13 cellular contexts compared by ENCODE assay signal in genomic region chr17:2414665-2415064, GRCh38. TPM values are rescaled to one million over a fixed set of nuclear protein-coding genes. Genes with fewer than 3 reads are reported as not detected.
DNase-seq lines count a peak whose midpoint lies in the region; ATAC-seq and TF ChIP-seq lines count a peak whose summit lies in the region.
"Had no signal": no experiment of that assay in that cellular context is flagged by ENCODE, and none has a peak within 500 bp of the region (broad histone marks: within the 10 kb centered on the region; RNA-seq: fewer than 3 reads in every experiment).

No MANE protein-coding gene starts in this region.

- no peak for ATAC-seq in activated CD8-positive, alpha-beta memory T cell treated with anti-CD3 and anti-CD28 coated beads, Interleukin-2, amount 10 ng/mL, durations not matched to agents 7 days and 5 days
- no peak for ATAC-seq in T-helper 17 cell
- ATAC-seq in GM19397 (IDR thresholded peaks at IDR 0.05; ENCODE audit: unreplicated experiment) = no peak
- ATAC-seq: GM23338 had no signal

- peak overlapping the region in 1 of 2 donors; percentile 41 for H3K27ac ChIP-seq in coronary artery
- H3K27ac ChIP-seq: 22Rv1 had no signal

- no peaks in the 10 kb centered on the region for H3K9me3 Mint-ChIP-seq in activated CD8-positive, alpha-beta memory T cell treated with anti-CD3 and anti-CD28 coated beads, Interleukin-2, amount 10 ng/mL, durations not matched to agents 7 days and 5 days (ENCODE audit: low read depth)
- no peaks in the 10 kb centered on the region for H3K9me3 Mint-ChIP-seq in endothelial cell (ENCODE audit: unreplicated experiment)
- H3K9me3 Mint-ChIP-seq: GM23338 had no signal

- H3K9me3 ChIP-seq in T-helper 17 cell (ENCODE audit: control insufficient read depth, low read length, poor library complexity, severe bottlenecking) = no peaks in the 10 kb centered on the region

- peaks cover 5% of the 10 kb centered on the region for H3K4me1 Mint-ChIP-seq in activated CD8-positive, alpha-beta memory T cell treated with anti-CD3 and anti-CD28 coated beads, Interleukin-2, amount 10 ng/mL, durations not matched to agents 7 days and 5 days
- H3K4me1 Mint-ChIP-seq in T-helper 17 cell (peaks cover 2% of the 10 kb centered on the region), endothelial cell (ENCODE audit: unreplicated experiment) (no peaks in the 10 kb centered on the region)

- no peaks in the 10 kb centered on the region for H3K27me3 Mint-ChIP-seq in activated CD8-positive, alpha-beta memory T cell treated with anti-CD3 and anti-CD28 coated beads, Interleukin-2, amount 10 ng/mL, durations not matched to agents 7 days and 5 days
- no peaks in the 10 kb centered on the region for H3K27me3 Mint-ChIP-seq in T-helper 17 cell
- H3K27me3 Mint-ChIP-seq in endothelial cell (ENCODE audit: unreplicated experiment) = peaks cover 5% of the 10 kb centered on the region
- H3K27me3 Mint-ChIP-seq: CD4-positive, CD25-positive, alpha-beta regulatory T cell had no signal

- peak overlapping the region; percentile 13 for H3K27ac Mint-ChIP-seq in activated CD8-positive, alpha-beta memory T cell treated with anti-CD3 and anti-CD28 coated beads, Interleukin-2, amount 10 ng/mL, durations not matched to agents 7 days and 5 days
- H3K27ac Mint-ChIP-seq in T-helper 17 cell (no peak overlapping the region), endothelial cell (ENCODE audit: unreplicated experiment) (no peak overlapping the region)
- H3K27ac Mint-ChIP-seq: CD4-positive, CD25-positive, alpha-beta regulatory T cell; GM23338 had no signal

- DNase-seq in activated CD8-positive, alpha-beta memory T cell treated with anti-CD3 and anti-CD28 coated beads, Interleukin-2, amount 10 ng/mL, durations not matched to agents 7 days and 5 days = no peak
- no peak for DNase-seq in activated CD8-positive, alpha-beta memory T cell treated with anti-CD3 and anti-CD28 coated beads for 24 hours
- no peak for DNase-seq in T-helper 17 cell
- DNase-seq in endothelial cell (ENCODE audit: low spot score) = no peak
- no peak for DNase-seq in HuH-7.5 (ENCODE audit: low spot score)
- DNase-seq in coronary artery (ENCODE audit: low spot score) = no peak
- DNase-seq: Calu3; CD4-positive, CD25-positive, alpha-beta regulatory T cell; DMS 273 treated with DMSO at 0.1 percent for 48 hours; H7 had no signal

- H3K4me3 Mint-ChIP-seq in activated CD8-positive, alpha-beta memory T cell treated with anti-CD3 and anti-CD28 coated beads, Interleukin-2, amount 10 ng/mL, durations not matched to agents 7 days and 5 days = no peak overlapping the region
- H3K4me3 Mint-ChIP-seq in T-helper 17 cell = peak overlapping the region; percentile 2
- H3K4me3 Mint-ChIP-seq in endothelial cell (ENCODE audit: unreplicated experiment) = peak overlapping the region; percentile 11
- H3K4me3 Mint-ChIP-seq: CD4-positive, CD25-positive, alpha-beta regulatory T cell; GM23338 had no signal

- H3K4me3 ChIP-seq in coronary artery = no peak overlapping the region
- H3K4me3 ChIP-seq: GM23338 had no signal

- TF ChIP-seq CTCF in endothelial cell (IDR thresholded peaks at IDR 0.05; ENCODE audit: unreplicated experiment) (no peak), coronary artery (IDR thresholded peaks at IDR 0.05) (no peak)

- H3K36me3 Mint-ChIP-seq in activated CD8-positive, alpha-beta memory T cell treated with anti-CD3 and anti-CD28 coated beads, Interleukin-2, amount 10 ng/mL, durations not matched to agents 7 days and 5 days = peaks cover 3% of the 10 kb centered on the region
- H3K36me3 Mint-ChIP-seq in T-helper 17 cell (ENCODE audit: low read depth) = no peaks in the 10 kb centered on the region
- peaks cover 17% of the 10 kb centered on the region for H3K36me3 Mint-ChIP-seq in endothelial cell (ENCODE audit: low read depth, unreplicated experiment)

- CTCF ChIA-PET in activated CD8-positive, alpha-beta memory T cell treated with anti-CD3 and anti-CD28 coated beads, Interleukin-2, amount 10 ng/mL, durations not matched to agents 7 days and 5 days (lab: Charles Lee) = interaction anchor here (1.8 to 5.2 kb wide), 4 partner anchors 10 to 170 kb away, joined by 5 to 323 read pairs (median 59); no protein-coding TSS in a partner anchor

RNA-seq across cellular contexts. Expression of gene MNT, which starts 13.8 kb away (rescaled TPM):
- total RNA-seq in activated CD8-positive, alpha-beta memory T cell treated with anti-CD3 and anti-CD28 coated beads, Interleukin-2, amount 10 ng/mL, durations not matched to agents 7 days and 5 days = 10 to 100 TPM; 26.0 to 31.9 TPM
- total RNA-seq in T-helper 17 cell (100 to 1,000 TPM in 1 of 2 donors, 10 to 100 TPM in 1; 92.9 to 110 TPM), endothelial cell (ENCODE audit: unreplicated experiment) (16.2 TPM)
